In genomic region chr6:14211596-14211961, GRCh38 we compare ENCODE assay signal across 8 cellular contexts.
A peak's percentile ranks its signal among the peaks of the same experiment; 100 is the strongest.
DNase-seq lines count a peak whose midpoint lies in the region; ATAC-seq and TF ChIP-seq lines count a peak whose summit lies in the region.

No MANE protein-coding gene starts in this region.

- H3K27me3 ChIP-seq in lower lobe of right lung (ENCODE audit: low read depth) = no peaks in the 10 kb centered on the region

- no peaks in the 10 kb centered on the region for H3K9me3 ChIP-seq in lower lobe of right lung

- H3K4me3 ChIP-seq in lower lobe of right lung = peak overlapping the region; percentile 81

- H3K36me3 Mint-ChIP-seq in HFFc6 (ENCODE audit: low read depth) = no peaks in the 10 kb centered on the region

- intact Hi-C loops in lower lobe of right lung (cut with DNase I) = no loop called here

- H3K4me1 ChIP-seq in lower lobe of right lung = peaks cover 17% of the 10 kb centered on the region

- DNase-seq in Daoy (ENCODE audit: low read depth) = peak; percentile 39
- DNase-seq in HFFc6 = no peak
- peak; percentile 96 for DNase-seq in SK-N-DZ (ENCODE audit: low spot score)
- peak; percentile 90 for DNase-seq in ecto neural progenitor cell (ENCODE audit: low spot score)
- DNase-seq in lower lobe of right lung = peak; percentile 68
- peak in 24 of 49 donors; percentile 20 to 49 (median 34) for DNase-seq in substantia nigra (lab: John Stamatoyannopoulos, UW)
- DNase-seq in activated CD4-positive, CD25-positive, alpha-beta regulatory T cell treated with anti-CD3 and anti-CD28 coated beads, Interleukin-2, amount 50 U/mL, for 72 hours = no peak

- H3K9me3 Mint-ChIP-seq in HFFc6 = no peaks in the 10 kb centered on the region

- TF ChIP-seq CTCF in HFFc6 (IDR thresholded peaks at IDR 0.05) (no peak), lower lobe of right lung (IDR thresholded peaks at IDR 0.05) (no peak)

- H3K36me3 ChIP-seq in lower lobe of right lung = no peaks in the 10 kb centered on the region

- H3K4me3 Mint-ChIP-seq in HFFc6 = peak overlapping the region; percentile 91

- H3K27ac ChIP-seq in lower lobe of right lung = peak overlapping the region; percentile 79
- peak overlapping the region; percentile 51 for H3K27ac ChIP-seq in substantia nigra (ENCODE audit: low read depth, low read length, poor library complexity, severe bottlenecking)

- peaks cover 30% of the 10 kb centered on the region for H3K4me1 Mint-ChIP-seq in HFFc6 (ENCODE audit: low read depth)

- ATAC-seq in lower lobe of right lung (peak; percentile 9 to 34), HG03108 (IDR thresholded peaks at IDR 0.05; ENCODE audit: unreplicated experiment) (no peak)

- H3K27me3 Mint-ChIP-seq in HFFc6 (ENCODE audit: insufficient read depth) = no peaks in the 10 kb centered on the region

- peak overlapping the region; percentile 74 for H3K27ac Mint-ChIP-seq in HFFc6

Comparison
In these comparisons a context has a peak if more than half of its experiments do, and no peak if none do; other contexts are left out.
1. DNase-seq: peak in Daoy (single experiment), SK-N-DZ (single experiment), ecto neural progenitor cell (single experiment) and lower lobe of right lung (single experiment); none in HFFc6 (single experiment) and activated CD4-positive, CD25-positive, alpha-beta regulatory T cell treated with anti-CD3 and anti-CD28 coated beads, Interleukin-2, amount 50 U/mL, for 72 hours (single experiment).